Comparison of ENCODE assay signal across 7 cellular contexts in genomic region chr9:132878695-132879064, GRCh38. TPM values are rescaled to one million over a fixed set of nuclear protein-coding genes. Genes with fewer than 3 reads are reported as not detected.
DNase-seq lines count a peak whose midpoint lies in the region; ATAC-seq and TF ChIP-seq lines count a peak whose summit lies in the region.

TSS of gene SPACA9 (plus strand) at chr9:132878898. CDS start at chr9:132883948, 5,050 bp downstream.

- no peaks in the 10 kb centered on the region for H3K36me3 ChIP-seq in upper lobe of right lung

- intact Hi-C loops in activated naive CD4-positive, alpha-beta T cell treated with anti-CD3 and anti-CD28 coated beads for 36 hours (cut with micrococcal nuclease), result loop anchor here (1.0 to 2.0 kb wide), 3 partner anchors 24 to 208 kb away; partner anchors contain the start of genes GTF3C4 and TSC1
- intact Hi-C loops in upper lobe of right lung (cut with DNase I), result no loop called here

- no peaks in the 10 kb centered on the region for H3K27me3 ChIP-seq in upper lobe of right lung

- TF ChIP-seq CTCF in GM10248 (IDR thresholded peaks at IDR 0.05; ENCODE audit: control extremely low read depth, extremely low read depth, low read depth, missing control alignments) (no peak), foreskin fibroblast (IDR thresholded peaks at IDR 0.05; ENCODE audit: low read depth, low read length) (no peak), neural crest cell (conservative IDR thresholded peaks at IDR 0.05) (no peak), upper lobe of right lung (IDR thresholded peaks at IDR 0.05) (no peak)

- H3K4me1 Mint-ChIP-seq in activated naive CD4-positive, alpha-beta T cell treated with anti-CD3 and anti-CD28 coated beads for 36 hours (ENCODE audit: low read depth), result peaks cover 8% of the 10 kb centered on the region
- H3K4me1 Mint-ChIP-seq in neural crest cell, result peaks cover 5% of the 10 kb centered on the region

- H3K36me3 Mint-ChIP-seq in activated naive CD4-positive, alpha-beta T cell treated with anti-CD3 and anti-CD28 coated beads for 36 hours (ENCODE audit: low read depth), result no peaks in the 10 kb centered on the region
- no peaks in the 10 kb centered on the region for H3K36me3 Mint-ChIP-seq in neural crest cell (ENCODE audit: low read depth)

- DNase-seq in GM10248 (ENCODE audit: extremely low spot score), result peak; percentile 53
- peak; percentile 21 for DNase-seq in NCI-H460 (ENCODE audit: extremely low read depth, low read depth)
- peak; percentile 24 for DNase-seq in activated naive CD4-positive, alpha-beta T cell treated with anti-CD3 and anti-CD28 coated beads for 36 hours
- DNase-seq in foreskin fibroblast, result peak; percentile 40 to 78
- peak; percentile 31 for DNase-seq in neural crest cell (ENCODE audit: low read depth, low spot score)
- peak; percentile 87 for DNase-seq in upper lobe of right lung
- no peak for DNase-seq in NCI-H2107 (lab: John Stamatoyannopoulos, UW)

- CTCF ChIA-PET in GM10248 (lab: Yijun Ruan, JAX), result interaction anchor here (2.4 to 2.8 kb wide), 2 partner anchors 15 to 22 kb away, joined by 10 to 25 read pairs; no protein-coding TSS in a partner anchor
- CTCF ChIA-PET in activated naive CD4-positive, alpha-beta T cell treated with anti-CD3 and anti-CD28 coated beads for 36 hours (lab: Charles Lee), result interaction anchor here (4.0 kb wide), 1 partner anchor 24 kb away, joined by 18 read pairs; no protein-coding TSS in a partner anchor

- POLR2A ChIA-PET in GM10248 (lab: Yijun Ruan, JAX), result no interaction called here

- peak within 1 kb of the TSS; percentile 87 for H3K27ac ChIP-seq in upper lobe of right lung

- no peaks in the 10 kb centered on the region for H3K27me3 Mint-ChIP-seq in activated naive CD4-positive, alpha-beta T cell treated with anti-CD3 and anti-CD28 coated beads for 36 hours (ENCODE audit: low read depth)
- H3K27me3 Mint-ChIP-seq in neural crest cell (ENCODE audit: low read depth), result peaks cover 5% of the 10 kb centered on the region

- H3K9me3 ChIP-seq in upper lobe of right lung, result no peaks in the 10 kb centered on the region

- ATAC-seq in upper lobe of right lung, result peak; percentile 79

- peaks cover 4% of the 10 kb centered on the region for H3K4me1 ChIP-seq in upper lobe of right lung

- no peaks in the 10 kb centered on the region for H3K9me3 Mint-ChIP-seq in activated naive CD4-positive, alpha-beta T cell treated with anti-CD3 and anti-CD28 coated beads for 36 hours
- no peaks in the 10 kb centered on the region for H3K9me3 Mint-ChIP-seq in neural crest cell

- peak within 1 kb of the TSS; percentile 74 for H3K4me3 Mint-ChIP-seq in activated naive CD4-positive, alpha-beta T cell treated with anti-CD3 and anti-CD28 coated beads for 36 hours
- H3K4me3 Mint-ChIP-seq in neural crest cell, result peak within 1 kb of the TSS; percentile 89

- no peak within 1 kb of the TSS for H3K27ac Mint-ChIP-seq in activated naive CD4-positive, alpha-beta T cell treated with anti-CD3 and anti-CD28 coated beads for 36 hours
- H3K27ac Mint-ChIP-seq in neural crest cell (ENCODE audit: unreplicated experiment), result peak within 1 kb of the TSS; percentile 6

- H3K4me3 ChIP-seq in foreskin fibroblast (ENCODE audit: low read depth in 1 of 2, low read length in 2 of 2) (peak within 1 kb of the TSS; percentile 77 to 93), upper lobe of right lung (peak within 1 kb of the TSS; percentile 93)

RNA-seq across cellular contexts. Expression of gene SPACA9, which starts in this region (rescaled TPM):
- total RNA-seq in NCI-H460 (2014; rRNA removed; shearing (Covaris generic)), result 5.5 and 7.9 TPM in 2 replicates
- polyA plus RNA-seq in NCI-H460 (2014; cell fraction: nucleus; rRNA removed), result 1.7 and 2.0 TPM in 2 replicates
- 1 to 10 TPM; 2.5 to 2.9 TPM for total RNA-seq in activated naive CD4-positive, alpha-beta T cell treated with anti-CD3 and anti-CD28 coated beads for 36 hours
- total RNA-seq in neural crest cell, result 3.6 and 4.1 TPM in 2 replicates
- total RNA-seq in upper lobe of right lung, result 3.3 TPM
